In the genomic region with DNA sequence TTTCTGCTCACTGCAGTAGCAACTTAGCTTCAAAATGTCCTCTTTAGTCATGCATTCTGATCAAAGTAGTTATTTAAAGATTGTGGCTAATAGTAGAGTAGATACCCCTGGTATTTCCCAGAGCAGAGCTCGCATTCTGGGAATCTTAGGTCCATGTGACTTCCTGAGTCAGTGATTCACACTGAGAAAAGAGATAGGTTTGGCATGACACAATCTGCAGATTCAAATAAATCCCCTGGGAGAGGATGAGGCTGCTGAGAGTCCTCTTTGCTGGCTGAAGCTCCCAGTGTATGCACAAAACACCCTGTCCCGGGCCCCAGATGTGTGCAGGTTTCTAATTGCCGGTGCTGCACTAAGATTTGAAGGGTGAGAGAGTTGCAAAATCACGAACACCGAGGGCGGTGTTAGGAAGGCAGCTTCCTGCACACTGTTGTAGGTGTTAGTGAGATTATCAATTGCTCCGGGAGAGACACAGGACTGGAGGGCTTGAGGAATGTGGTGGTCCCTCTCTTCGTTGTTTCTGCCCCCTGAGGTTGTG, we compare ENCODE assay signal across 9 cellular contexts.
DNase-seq lines count a peak whose midpoint lies in the region; ATAC-seq and TF ChIP-seq lines count a peak whose summit lies in the region.
"Had no signal": no experiment of that assay in that cellular context is flagged by ENCODE, and none has a peak within 500 bp of the region (broad histone marks: within the 10 kb centered on the region; RNA-seq: fewer than 3 reads in every experiment).

No MANE protein-coding gene starts in this region.

- H3K4me3 Mint-ChIP-seq in activated CD4-positive, alpha-beta T cell treated with anti-CD3 and anti-CD28 coated beads, Interleukin-2, amount 10 ng/mL, durations not matched to agents 24 days and 14 days: no peak overlapping the region

- H3K27ac ChIP-seq in iPS-18a (ENCODE audit: low read length): no peak overlapping the region
- H3K27ac ChIP-seq in effector memory CD4-positive, alpha-beta T cell (ENCODE audit: insufficient read depth, low read length, poor library complexity, severe bottlenecking): no peak overlapping the region
- no peak overlapping the region for H3K27ac ChIP-seq in coronary artery

- H3K4me3 ChIP-seq in GM12875 (ENCODE audit: low read depth, low read length) (peak overlapping the region; percentile 36), iPS-18a (ENCODE audit: low read length) (peak overlapping the region; percentile 37), coronary artery (no peak overlapping the region)
- H3K4me3 ChIP-seq in effector memory CD4-positive, alpha-beta T cell (ENCODE audit: insufficient read depth, low read depth, low read length, poor library complexity, severe bottlenecking): no peak overlapping the region

- no peaks in the 10 kb centered on the region for H3K9me3 ChIP-seq in iPS-18a (ENCODE audit: control insufficient read depth, low read depth, low read length)
- H3K9me3 ChIP-seq in effector memory CD4-positive, alpha-beta T cell (ENCODE audit: control insufficient read depth, low read length): no peaks in the 10 kb centered on the region

- intact Hi-C loops in activated CD4-positive, alpha-beta T cell treated with anti-CD3 and anti-CD28 coated beads, Interleukin-2, amount 10 ng/mL, durations not matched to agents 24 days and 14 days (cut with micrococcal nuclease): no loop called here

- no peak for DNase-seq in effector memory CD4-positive, alpha-beta T cell
- no peak for DNase-seq in activated CD4-positive, alpha-beta T cell treated with anti-CD3 and anti-CD28 coated beads, Interleukin-2, amount 10 ng/mL, durations not matched to agents 24 days and 14 days
- DNase-seq in coronary artery (ENCODE audit: low spot score) (no peak), DMS79 treated with DMSO at 0.1 percent for 48 hours (lab: John Stamatoyannopoulos, UW) (no peak)
- DNase-seq: GDM1 had no signal

- ATAC-seq in GM21723 (IDR thresholded peaks at IDR 0.05; ENCODE audit: unreplicated experiment) (peak; percentile 86), HG03571 (IDR thresholded peaks at IDR 0.05; ENCODE audit: unreplicated experiment) (peak; percentile 81)

- H3K9ac ChIP-seq in iPS-18a (ENCODE audit: low read length): no peak overlapping the region

- H3K4me1 ChIP-seq in iPS-18a (ENCODE audit: control insufficient read depth, low read depth, low read length): peaks cover 16% of the 10 kb centered on the region
- H3K4me1 ChIP-seq in effector memory CD4-positive, alpha-beta T cell (ENCODE audit: control insufficient read depth, insufficient read depth, low read length, poor library complexity, severe bottlenecking): no peaks in the 10 kb centered on the region

- no peak overlapping the region for H3K27ac Mint-ChIP-seq in activated CD4-positive, alpha-beta T cell treated with anti-CD3 and anti-CD28 coated beads, Interleukin-2, amount 10 ng/mL, durations not matched to agents 24 days and 14 days

- no peaks in the 10 kb centered on the region for H3K4me1 Mint-ChIP-seq in activated CD4-positive, alpha-beta T cell treated with anti-CD3 and anti-CD28 coated beads, Interleukin-2, amount 10 ng/mL, durations not matched to agents 24 days and 14 days

- no peak for TF ChIP-seq CTCF in GM12875 (IDR thresholded peaks at IDR 0.05; ENCODE audit: borderline replicate concordance, insufficient read depth, low read depth, low read length)
- no peak for TF ChIP-seq CTCF in coronary artery (IDR thresholded peaks at IDR 0.05)

- H3K9me3 Mint-ChIP-seq in activated CD4-positive, alpha-beta T cell treated with anti-CD3 and anti-CD28 coated beads, Interleukin-2, amount 10 ng/mL, durations not matched to agents 24 days and 14 days: no peaks in the 10 kb centered on the region

- no peaks in the 10 kb centered on the region for H3K27me3 Mint-ChIP-seq in activated CD4-positive, alpha-beta T cell treated with anti-CD3 and anti-CD28 coated beads, Interleukin-2, amount 10 ng/mL, durations not matched to agents 24 days and 14 days

- H3K27me3 ChIP-seq in iPS-18a (ENCODE audit: control insufficient read depth, insufficient read depth, low read length): no peaks in the 10 kb centered on the region
- H3K27me3 ChIP-seq in effector memory CD4-positive, alpha-beta T cell (replicated peaks; ENCODE audit: control insufficient read depth, insufficient read depth, low read length, poor library complexity, severe bottlenecking): no peaks in the 10 kb centered on the region

- H3K36me3 ChIP-seq in iPS-18a (ENCODE audit: control insufficient read depth, low read depth, low read length): no peaks in the 10 kb centered on the region
- H3K36me3 ChIP-seq in effector memory CD4-positive, alpha-beta T cell (ENCODE audit: control insufficient read depth, insufficient read depth, low read length): no peaks in the 10 kb centered on the region

- H3K36me3 Mint-ChIP-seq in activated CD4-positive, alpha-beta T cell treated with anti-CD3 and anti-CD28 coated beads, Interleukin-2, amount 10 ng/mL, durations not matched to agents 24 days and 14 days (ENCODE audit: low read depth): no peaks in the 10 kb centered on the region

Comparison
In these comparisons a context has a peak if more than half of its experiments do, and no peak if none do; other contexts are left out.
1. H3K4me3 ChIP-seq: peak in GM12875 (single experiment) and iPS-18a (single experiment); none in effector memory CD4-positive, alpha-beta T cell (single experiment) and coronary artery (single experiment).